Comparison of ENCODE assay signal across 10 cellular contexts in genomic region chr7:142383826-142384507, GRCh38.
A peak's percentile ranks its signal among the peaks of the same experiment; 100 is the strongest.
DNase-seq lines count a peak whose midpoint lies in the region; ATAC-seq, FAIRE-seq and TF ChIP-seq lines count a peak whose summit lies in the region.
"Had no signal": no experiment of that assay in that cellular context is flagged by ENCODE, and none has a peak within 500 bp of the region (broad histone marks: within the 10 kb centered on the region; RNA-seq: fewer than 3 reads in every experiment).

No MANE protein-coding gene starts in this region.

- H3K79me2 ChIP-seq in GM12878 (ENCODE audit: control insufficient read depth, insufficient read depth, low read length): no peaks in the 10 kb centered on the region

- H4K20me1 ChIP-seq in GM12878 (ENCODE audit: control insufficient read depth, insufficient read depth): no peaks in the 10 kb centered on the region; the same call in 1 of the 2 replicates

- peak; percentile 28 for DNase-seq in activated naive CD4-positive, alpha-beta T cell treated with anti-CD3 and anti-CD28 coated beads, Interleukin-2, amount 10 ng/mL, durations not matched to agents 7 days and 5 days
- DNase-seq in activated naive CD4-positive, alpha-beta T cell treated with Interleukin-2 at 50 U/mL for 16 hours: no peak
- peak; percentile 78 to 90 for DNase-seq in Kasumi-1 (lab: John Stamatoyannopoulos, UW)
- no peak for DNase-seq in GM12878 (ENCODE audit: low read depth, low spot score)
- DNase-seq in suprapubic skin (ENCODE audit: low spot score in 2 of 2): no peak
- DNase-seq in NCI-H1092 (lab: John Stamatoyannopoulos, UW): no peak
- DNase-seq in NCI-H82 (lab: John Stamatoyannopoulos, UW): no peak
- no peak for DNase-seq in DMS53 (lab: John Stamatoyannopoulos, UW)
- DNase-seq: stomach had no signal

- H3K4me1 ChIP-seq in GM12878 (ENCODE audit: control insufficient read depth, insufficient read depth, low read length) (no peaks in the 10 kb centered on the region), suprapubic skin (no peaks in the 10 kb centered on the region)

- TF ChIP-seq CTCF in GM12878 (IDR thresholded peaks at IDR 0.05 in 2 of 3, conservative IDR thresholded peaks at IDR 0.05 in 1 of 3; ENCODE audit: control insufficient read depth in 2 of 3, extremely low read depth in 1 of 3, insufficient read depth in 1 of 3, low read depth in 3 of 3, low read length in 3 of 3) (no peak), suprapubic skin (IDR thresholded peaks at IDR 0.05) (no peak)

- H3K4me1 Mint-ChIP-seq in activated naive CD4-positive, alpha-beta T cell treated with anti-CD3 and anti-CD28 coated beads, Interleukin-2, amount 10 ng/mL, durations not matched to agents 7 days and 5 days: peaks cover 27% of the 10 kb centered on the region

- intact Hi-C loops in GM12878 (cut with micrococcal nuclease; ENCODE audit: unreplicated experiment): no loop called here

- no peak overlapping the region for H3K9ac ChIP-seq in GM12878 (ENCODE audit: control insufficient read depth, insufficient read depth, low read length)

- CTCF ChIA-PET in activated naive CD4-positive, alpha-beta T cell treated with anti-CD3 and anti-CD28 coated beads, Interleukin-2, amount 10 ng/mL, durations not matched to agents 7 days and 5 days (lab: Charles Lee): interaction anchor here (0.6 to 4.7 kb wide), 15 partner anchors 8 to 684 kb away, joined by 3 to 22 read pairs (median 3); no protein-coding TSS in a partner anchor
- CTCF ChIA-PET in GM12878 (lab: Yijun Ruan, JAX): interaction anchor here (0.6 to 2.1 kb wide), 5 partner anchors 8 to 29 kb away, joined by 3 to 9 read pairs (median 4); no protein-coding TSS in a partner anchor

- H3K4me3 Mint-ChIP-seq in activated naive CD4-positive, alpha-beta T cell treated with anti-CD3 and anti-CD28 coated beads, Interleukin-2, amount 10 ng/mL, durations not matched to agents 7 days and 5 days: peak overlapping the region; percentile 11
- H3K4me3 Mint-ChIP-seq: neural crest cell had no signal

- POLR2A ChIA-PET in GM12878 (lab: Charles Lee): no interaction called here

- no peak overlapping the region for H3K4me2 ChIP-seq in GM12878 (ENCODE audit: control insufficient read depth, insufficient read depth)

- ATAC-seq in GM12878: peak; percentile 32

- H3K27ac Mint-ChIP-seq in activated naive CD4-positive, alpha-beta T cell treated with anti-CD3 and anti-CD28 coated beads, Interleukin-2, amount 10 ng/mL, durations not matched to agents 7 days and 5 days: peak overlapping the region; percentile 40

- RAD21 ChIA-PET in GM12878 (lab: Charles Lee; ENCODE audit: unreplicated experiment): no interaction called here

- no peaks in the 10 kb centered on the region for H3K9me3 ChIP-seq in GM12878 (replicated peaks; ENCODE audit: control insufficient read depth, insufficient read depth, low read length)
- H3K9me3 ChIP-seq in suprapubic skin: no peaks in the 10 kb centered on the region
- H3K9me3 ChIP-seq: stomach had no signal

- TF ChIP-seq EP300 in GM12878 (IDR thresholded peaks at IDR 0.05; ENCODE audit: borderline replicate concordance in 1 of 2, control insufficient read depth in 1 of 2, low read depth in 2 of 2, low read length in 2 of 2) (no peak), suprapubic skin (IDR thresholded peaks at IDR 0.05) (no peak)

- H3K27ac ChIP-seq in GM12878 (ENCODE audit: control insufficient read depth, insufficient read depth) (no peak overlapping the region), suprapubic skin (peak overlapping the region; percentile 36)

- no TSS peak for BruUV-seq in GM12878 (replicated peaks; lab: Mats Ljungman, UMichigan)

- peak; percentile 49 for FAIRE-seq in GM12878 (lab: Jason Lieb, UNC)

- H3K36me3 ChIP-seq in GM12878 (ENCODE audit: control insufficient read depth in 2 of 2, insufficient read depth in 2 of 2, low read length in 1 of 2): no peaks in the 10 kb centered on the region
- no peaks in the 10 kb centered on the region for H3K36me3 ChIP-seq in suprapubic skin
- H3K36me3 ChIP-seq: stomach had no signal

- in situ Hi-C loops in GM12878 (cut with MboI): no loop called here

- no peak for TF ChIP-seq RAD21 in GM12878 (IDR thresholded peaks at IDR 0.05; ENCODE audit: insufficient read depth, low read depth, low read length)

- H3K4me3 ChIP-seq in GM12878 (no peak overlapping the region), suprapubic skin (no peak overlapping the region)
- H3K4me3 ChIP-seq: stomach had no signal

- WGBS in GM12878 (ENCODE audit: insufficient coverage, insufficient replicate concordance, low lambda C conversion rate, missing lambda C conversion rate): 61% methylated on average over 6 of the region's 6 CpGs
- WGBS in suprapubic skin: 73% methylated on average over 6 of the region's 6 CpGs

- H2AFZ ChIP-seq in GM12878 (ENCODE audit: control insufficient read depth, low read depth, low read length): peak overlapping the region; percentile 0

- peaks cover 34% of the 10 kb centered on the region for H3K27me3 Mint-ChIP-seq in activated naive CD4-positive, alpha-beta T cell treated with anti-CD3 and anti-CD28 coated beads, Interleukin-2, amount 10 ng/mL, durations not matched to agents 7 days and 5 days

- H3K36me3 Mint-ChIP-seq in activated naive CD4-positive, alpha-beta T cell treated with anti-CD3 and anti-CD28 coated beads, Interleukin-2, amount 10 ng/mL, durations not matched to agents 7 days and 5 days: no peaks in the 10 kb centered on the region

- TF ChIP-seq POLR2A in GM12878 (IDR thresholded peaks at IDR 0.05; ENCODE audit: low read depth, low read length) (no peak), suprapubic skin (IDR thresholded peaks at IDR 0.05) (no peak)

- H3K9me3 Mint-ChIP-seq in activated naive CD4-positive, alpha-beta T cell treated with anti-CD3 and anti-CD28 coated beads, Interleukin-2, amount 10 ng/mL, durations not matched to agents 7 days and 5 days: no peaks in the 10 kb centered on the region

- H3K27me3 ChIP-seq in GM12878 (replicated peaks in 1 of 2; ENCODE audit: control insufficient read depth in 2 of 2, insufficient read depth in 2 of 2, low read length in 1 of 2) (no peaks in the 10 kb centered on the region; a peak in 1 of 4 replicates), suprapubic skin (no peaks in the 10 kb centered on the region)
- H3K27me3 ChIP-seq: stomach had no signal

- SMC1A ChIA-PET in GM12878 (lab: Charles Lee; ENCODE audit: uncharacterized antibody, unreplicated experiment): no interaction called here

TF ChIP-seq in GM12878, 131 proteins besides CTCF, POLR2A, EP300 and RAD21:
- TF ChIP-seq MEF2B (IDR thresholded peaks at IDR 0.05; ENCODE audit: partially characterized antibody, poor library complexity, severe bottlenecking) (no peak), NR2F1 (conservative IDR thresholded peaks at IDR 0.05) (no peak), BRCA1 (IDR thresholded peaks at IDR 0.05; ENCODE audit: low read depth, low read length) (no peak)

Comparison
In these comparisons a context has a peak if more than half of its experiments do, and no peak if none do; other contexts are left out.
1. DNase-seq: peak in activated naive CD4-positive, alpha-beta T cell treated with anti-CD3 and anti-CD28 coated beads, Interleukin-2, amount 10 ng/mL, durations not matched to agents 7 days and 5 days (single experiment) and Kasumi-1 (2 of 2); none in activated naive CD4-positive, alpha-beta T cell treated with Interleukin-2 at 50 U/mL for 16 hours (single experiment), GM12878 (single experiment), suprapubic skin (0 of 2), NCI-H1092 (single experiment), NCI-H82 (single experiment) and DMS53 (single experiment).